Comparison of ENCODE assay signal across 23 cellular contexts in genomic region chr6:89500486-89501020, GRCh38.
DNase-seq lines count a peak whose midpoint lies in the region; TF ChIP-seq lines count a peak whose summit lies in the region.
"Had no signal": no experiment of that assay in that cellular context is flagged by ENCODE, and none has a peak within 500 bp of the region (broad histone marks: within the 10 kb centered on the region; RNA-seq: fewer than 3 reads in every experiment).

No MANE protein-coding gene starts in this region.

- H3K36me3 Mint-ChIP-seq in activated T-cell treated with anti-CD3 and anti-CD28 coated beads, Interleukin-2, amount 50 U/mL, for 24 hours (ENCODE audit: low read depth): no peaks in the 10 kb centered on the region
- H3K36me3 Mint-ChIP-seq: activated CD8-positive, alpha-beta memory T cell treated with anti-CD3 and anti-CD28 coated beads, Interleukin-2, amount 10 ng/mL, durations not matched to agents 7 days and 5 days; natural killer cell treated with Interleukin-12 subunit alpha and Interleukin-12 subunit beta and Interleukin-15 and Interleukin-18, amount 100 ng/mL, for 72 hours had no signal

- H3K4me3 Mint-ChIP-seq in activated T-cell treated with anti-CD3 and anti-CD28 coated beads, Interleukin-2, amount 50 U/mL, for 24 hours: no peak overlapping the region
- H3K4me3 Mint-ChIP-seq: activated CD4-positive, alpha-beta T cell treated with anti-CD3 and anti-CD28 coated beads, Interleukin-2, amount 10 ng/mL, durations not matched to agents 24 days and 14 days; activated CD8-positive, alpha-beta memory T cell treated with anti-CD3 and anti-CD28 coated beads, Interleukin-2, amount 10 ng/mL, durations not matched to agents 7 days and 5 days; activated T-helper 1 cell treated with anti-CD3 and anti-CD28 coated beads, Interleukin-12 subunit alpha, Interleukin-12 subunit beta, Interleukin-2, Interleukin-4 antibody, amounts not matched to agents 30 ng/mL and 10 ng/mL and 1 ng/mL, durations not matched to agents 14 hours and 24 hours and 36 hours; dendritic cell treated with granulocyte-macrophage colony-stimulating factor and Interleukin-4, amounts not matched to agents 40 ng/mL and 50 ng/mL, for 4 days; natural killer cell treated with Interleukin-12 subunit alpha and Interleukin-12 subunit beta and Interleukin-15 and Interleukin-18, amount 100 ng/mL, for 72 hours; T-cell had no signal

- no peak overlapping the region for H3K27ac Mint-ChIP-seq in activated T-cell treated with anti-CD3 and anti-CD28 coated beads, Interleukin-2, amount 50 U/mL, for 24 hours
- H3K27ac Mint-ChIP-seq: activated CD4-positive, alpha-beta T cell treated with anti-CD3 and anti-CD28 coated beads, Interleukin-2, amount 10 ng/mL, durations not matched to agents 24 days and 14 days; activated CD8-positive, alpha-beta memory T cell treated with anti-CD3 and anti-CD28 coated beads, Interleukin-2, amount 10 ng/mL, durations not matched to agents 7 days and 5 days; activated T-helper 1 cell treated with anti-CD3 and anti-CD28 coated beads, Interleukin-12 subunit alpha, Interleukin-12 subunit beta, Interleukin-2, Interleukin-4 antibody, amounts not matched to agents 30 ng/mL and 10 ng/mL and 1 ng/mL, durations not matched to agents 14 hours and 24 hours and 36 hours; dendritic cell treated with granulocyte-macrophage colony-stimulating factor and Interleukin-4, amounts not matched to agents 40 ng/mL and 50 ng/mL, for 4 days; natural killer cell treated with Interleukin-12 subunit alpha and Interleukin-12 subunit beta and Interleukin-15 and Interleukin-18, amount 100 ng/mL, for 72 hours; T-cell had no signal

- no peaks in the 10 kb centered on the region for H3K9me3 Mint-ChIP-seq in activated T-cell treated with anti-CD3 and anti-CD28 coated beads, Interleukin-2, amount 50 U/mL, for 24 hours
- H3K9me3 Mint-ChIP-seq: activated CD4-positive, alpha-beta T cell treated with anti-CD3 and anti-CD28 coated beads, Interleukin-2, amount 10 ng/mL, durations not matched to agents 24 days and 14 days; activated T-helper 1 cell treated with anti-CD3 and anti-CD28 coated beads, Interleukin-12 subunit alpha, Interleukin-12 subunit beta, Interleukin-2, Interleukin-4 antibody, amounts not matched to agents 30 ng/mL and 10 ng/mL and 1 ng/mL, durations not matched to agents 14 hours and 24 hours and 36 hours; dendritic cell treated with granulocyte-macrophage colony-stimulating factor and Interleukin-4, amounts not matched to agents 40 ng/mL and 50 ng/mL, for 4 days; natural killer cell treated with Interleukin-12 subunit alpha and Interleukin-12 subunit beta and Interleukin-15 and Interleukin-18, amount 100 ng/mL, for 72 hours; T-cell had no signal

- H3K27me3 Mint-ChIP-seq in activated T-cell treated with anti-CD3 and anti-CD28 coated beads, Interleukin-2, amount 50 U/mL, for 24 hours: no peaks in the 10 kb centered on the region
- H3K27me3 Mint-ChIP-seq: T-cell had no signal

- DNase-seq in DMS153 (lab: John Stamatoyannopoulos, UW) (peak; percentile 91), NCI-H1417 (lab: John Stamatoyannopoulos, UW) (peak; percentile 64 to 94 (median 85)), NCI-H748 treated with DMSO at 0.1 percent for 48 hours (lab: John Stamatoyannopoulos, UW) (peak; percentile 96), left kidney (ENCODE audit: low read depth, low spot score) (peak; percentile 34), GM20000 (ENCODE audit: low spot score) (no peak), cerebellum (ENCODE audit: low spot score) (no peak)
- DNase-seq in activated T-cell treated with anti-CD3 and anti-CD28 coated beads, Interleukin-2, amount 50 U/mL, for 24 hours: no peak
- DNase-seq in stimulated activated CD4-positive, alpha-beta T cell treated with anti-CD3 and anti-CD28 coated beads, Interleukin-4, amount 100 ng/mL, for 4 hours: no peak
- DNase-seq: ACHN; activated CD4-positive, alpha-beta T cell treated with anti-CD3 and anti-CD28 coated beads, Interleukin-2, amount 10 ng/mL, durations not matched to agents 24 days and 14 days; activated CD8-positive, alpha-beta memory T cell treated with anti-CD3 and anti-CD28 coated beads, Interleukin-2, amount 10 ng/mL, durations not matched to agents 7 days and 5 days; activated naive CD4-positive, alpha-beta T cell treated with anti-CD3 and anti-CD28 coated beads, Interleukin-2, amount 50 U/mL, for 16 hours; anterior cingulate cortex; Calu3; heart left ventricle; Kasumi-1; left lung; posterior cingulate gyrus; sigmoid colon; T-cell had no signal

- no peaks in the 10 kb centered on the region for H3K4me1 Mint-ChIP-seq in activated T-cell treated with anti-CD3 and anti-CD28 coated beads, Interleukin-2, amount 50 U/mL, for 24 hours (ENCODE audit: low read depth)
- H3K4me1 Mint-ChIP-seq: activated CD4-positive, alpha-beta T cell treated with anti-CD3 and anti-CD28 coated beads, Interleukin-2, amount 10 ng/mL, durations not matched to agents 24 days and 14 days; activated CD8-positive, alpha-beta memory T cell treated with anti-CD3 and anti-CD28 coated beads, Interleukin-2, amount 10 ng/mL, durations not matched to agents 7 days and 5 days had no signal

- no peak for TF ChIP-seq CTCF in GM20000 (IDR thresholded peaks at IDR 0.05; ENCODE audit: extremely low read depth, missing control alignments)

Comparison
In these comparisons a context has a peak if more than half of its experiments do, and no peak if none do; other contexts are left out.
1. DNase-seq: peak in DMS153 (single experiment), NCI-H1417 (3 of 3), NCI-H748 treated with DMSO at 0.1 percent for 48 hours (single experiment) and left kidney (single experiment); none in activated T-cell treated with anti-CD3 and anti-CD28 coated beads, Interleukin-2, amount 50 U/mL, for 24 hours (single experiment), GM20000 (single experiment), stimulated activated CD4-positive, alpha-beta T cell treated with anti-CD3 and anti-CD28 coated beads, Interleukin-4, amount 100 ng/mL, for 4 hours (0 of 2) and cerebellum (single experiment).